In genomic region chr10:88594482-88594881, GRCh38 we compare ENCODE assay signal across 22 cellular contexts. TPM values are rescaled to one million over a fixed set of nuclear protein-coding genes. Genes with fewer than 3 reads are reported as not detected.
DNase-seq lines count a peak whose midpoint lies in the region; ATAC-seq, FAIRE-seq and TF ChIP-seq lines count a peak whose summit lies in the region.
"Had no signal": no experiment of that assay in that cellular context is flagged by ENCODE, and none has a peak within 500 bp of the region (broad histone marks: within the 10 kb centered on the region; RNA-seq: fewer than 3 reads in every experiment).

No MANE protein-coding gene starts in this region.

- POLR2A ChIA-PET in A549 (lab: Yijun Ruan, JAX) = no interaction called here
- POLR2A ChIA-PET in IMR-90 (lab: Charles Lee; ENCODE audit: unreplicated experiment) = no interaction called here

- peak overlapping the region; percentile 65 for H3K27ac Mint-ChIP-seq in activated T-cell treated with anti-CD3 and anti-CD28 coated beads, Interleukin-2, amount 50 U/mL, for 72 hours
- H3K27ac Mint-ChIP-seq: B cell; CD4-positive, alpha-beta T cell; CD8-positive, alpha-beta T cell had no signal

- TF ChIP-seq CTCF in A549 (IDR thresholded peaks at IDR 0.05) = no peak
- no peak for TF ChIP-seq CTCF in IMR-90 (conservative IDR thresholded peaks at IDR 0.05; ENCODE audit: low read depth, low read length)

- no peak overlapping the region for H3K56ac ChIP-seq in IMR-90 (ENCODE audit: extremely low read depth, insufficient read depth, low read length)

- no peak overlapping the region for H3K4ac ChIP-seq in IMR-90 (ENCODE audit: low read depth, low read length)

- no peak for TF ChIP-seq POLR2A in A549 (IDR thresholded peaks at IDR 0.05; ENCODE audit: low read length)
- no peak for TF ChIP-seq POLR2A in IMR-90 (IDR thresholded peaks at IDR 0.05; ENCODE audit: low read depth, low read length)

- no peak overlapping the region for H2AK9ac ChIP-seq in IMR-90 (replicated peaks; ENCODE audit: low read depth, low read length, poor library complexity)

- no peak overlapping the region for H4K91ac ChIP-seq in IMR-90 (ENCODE audit: insufficient read depth, low read depth, low read length)

- no peak overlapping the region for H2AK5ac ChIP-seq in IMR-90 (ENCODE audit: low read depth, low read length)

- dilution Hi-C loops in IMR-90 (cut with HindIII; ENCODE audit: low sequenced_read_pairs, unreplicated experiment) = no loop called here

- no peaks in the 10 kb centered on the region for H3K79me1 ChIP-seq in IMR-90 (ENCODE audit: low read depth in 1 of 2, low read length in 2 of 2)

- H3K4me3 Mint-ChIP-seq in activated T-cell treated with anti-CD3 and anti-CD28 coated beads, Interleukin-2, amount 50 U/mL, for 72 hours = no peak overlapping the region
- H3K4me3 Mint-ChIP-seq: B cell; CD4-positive, alpha-beta T cell; CD8-positive, alpha-beta T cell had no signal

- H3K9me3 ChIP-seq in A549 (no peaks in the 10 kb centered on the region), IMR-90 (ENCODE audit: control insufficient read depth, insufficient read depth, low read length) (no peaks in the 10 kb centered on the region)
- H3K9me3 ChIP-seq: BLaER1 treated with 17β-estradiol and CSF1 and Interleukin-3, amounts not matched to agents 10 nM and 100 nM; Caco-2 had no signal

- CTCF ChIA-PET in A549 (lab: Yijun Ruan, JAX) = interaction anchor here (1.8 kb wide), 1 partner anchor 12 kb away, joined by 6 read pairs; the partner anchor contains the start of gene RNLS
- CTCF ChIA-PET in IMR-90 (lab: Yijun Ruan, JAX) = interaction anchor here (3.3 kb wide), 1 partner anchor 12 kb away, joined by 13 read pairs; the partner anchor contains the start of gene RNLS

- H2BK15ac ChIP-seq in IMR-90 (ENCODE audit: low read depth, low read length) = no peak overlapping the region

- 97% methylated on average over 1 of the region's 1 CpG for WGBS in A549 (ENCODE audit: missing lambda C conversion rate)
- no CpG with 5 or more reads among the region's 1 CpG for WGBS in IMR-90 (ENCODE audit: extremely low coverage in 2 of 2, insufficient read length in 1 of 2), 2 experiments

- H3K18ac ChIP-seq in IMR-90 (ENCODE audit: low read depth, low read length) = no peak overlapping the region

- no peak overlapping the region for H2BK20ac ChIP-seq in IMR-90 (ENCODE audit: low read depth, low read length)

- H4K20me1 ChIP-seq in IMR-90 (ENCODE audit: insufficient read depth, low read length) = no peaks in the 10 kb centered on the region
- H4K20me1 ChIP-seq: BLaER1 treated with 17β-estradiol and CSF1 and Interleukin-3, amounts not matched to agents 10 nM and 100 nM had no signal

- peaks cover 11% of the 10 kb centered on the region; the same call in 2 of the 3 replicates for H3K4me1 ChIP-seq in A549
- H3K4me1 ChIP-seq in IMR-90 (ENCODE audit: control insufficient read depth, insufficient read depth, low read length) = no peaks in the 10 kb centered on the region
- H3K4me1 ChIP-seq: Caco-2 had no signal

- H3K27ac ChIP-seq in A549 = no peak overlapping the region
- H3K27ac ChIP-seq in IMR-90 (ENCODE audit: insufficient read depth, low read length) = no peak overlapping the region
- H3K27ac ChIP-seq: BLaER1 treated with 17β-estradiol and CSF1 and Interleukin-3, amounts not matched to agents 10 nM and 100 nM; C4-2B had no signal

- H3K27me3 Mint-ChIP-seq in activated T-cell treated with anti-CD3 and anti-CD28 coated beads, Interleukin-2, amount 50 U/mL, for 72 hours (ENCODE audit: low read depth) = no peaks in the 10 kb centered on the region
- H3K27me3 Mint-ChIP-seq: B cell had no signal

- no TSS peak for BruUV-seq in IMR-90 (replicated peaks; lab: Mats Ljungman, UMichigan)

- H2BK5ac ChIP-seq in IMR-90 (ENCODE audit: low read depth, low read length, poor library complexity, severe bottlenecking) = no peak overlapping the region

- H4K5ac ChIP-seq in IMR-90 (ENCODE audit: low read depth, low read length) = no peak overlapping the region

- H3K4me2 ChIP-seq in A549 = no peak overlapping the region
- no peak overlapping the region for H3K4me2 ChIP-seq in IMR-90 (ENCODE audit: low read depth, low read length)
- H3K4me2 ChIP-seq: BLaER1 treated with 17β-estradiol and CSF1 and Interleukin-3, amounts not matched to agents 10 nM and 100 nM had no signal

- no peak overlapping the region for H3K4me3 ChIP-seq in A549
- no peak overlapping the region for H3K4me3 ChIP-seq in IMR-90 (ENCODE audit: insufficient read depth, low read depth, low read length)
- H3K4me3 ChIP-seq: BLaER1 treated with 17β-estradiol and CSF1 and Interleukin-3, amounts not matched to agents 10 nM and 100 nM; GM12878 had no signal

- no peak for ATAC-seq in activated T-cell treated with anti-CD3 and anti-CD28 coated beads, Interleukin-2, amount 50 U/mL, for 72 hours (replicated peaks in 1 of 2)
- ATAC-seq in A549 = no peak
- ATAC-seq in IMR-90 (ENCODE audit: low read depth) = no peak
- ATAC-seq: CD8-positive, alpha-beta T cell; GM12878 had no signal

- no peak overlapping the region for H3K23ac ChIP-seq in IMR-90 (ENCODE audit: low read depth, low read length)

- H3K14ac ChIP-seq in IMR-90 (replicated peaks; ENCODE audit: low read depth, low read length) = no peak overlapping the region

- no peaks in the 10 kb centered on the region for H3K27me3 ChIP-seq in IMR-90 (ENCODE audit: control insufficient read depth, insufficient read depth, low read length)
- H3K27me3 ChIP-seq: BLaER1 treated with 17β-estradiol and CSF1 and Interleukin-3, amounts not matched to agents 10 nM and 100 nM had no signal

- H2BK120ac ChIP-seq in IMR-90 (ENCODE audit: low read depth, low read length) = no peak overlapping the region

- no peak overlapping the region for H3K9ac ChIP-seq in IMR-90 (ENCODE audit: low read depth, low read length)
- H3K9ac ChIP-seq: BLaER1 treated with 17β-estradiol and CSF1 and Interleukin-3, amounts not matched to agents 10 nM and 100 nM had no signal

- H3K9me3 Mint-ChIP-seq in activated T-cell treated with anti-CD3 and anti-CD28 coated beads, Interleukin-2, amount 50 U/mL, for 72 hours = no peaks in the 10 kb centered on the region
- H3K9me3 Mint-ChIP-seq: CD4-positive, alpha-beta T cell; CD8-positive, alpha-beta T cell had no signal

- FAIRE-seq in A549 (lab: Jason Lieb, UNC) = no peak
- FAIRE-seq: A204.1, D721Med, GM12878, GM12892, GM18507 had no signal

- H3K9me1 ChIP-seq in IMR-90 (ENCODE audit: insufficient read depth, low read length) = no peaks in the 10 kb centered on the region

- TF ChIP-seq RAD21 in A549 (conservative IDR thresholded peaks at IDR 0.05 in 1 of 2, IDR thresholded peaks at IDR 0.05 in 1 of 2) (no peak), IMR-90 (IDR thresholded peaks at IDR 0.05; ENCODE audit: low read length) (no peak)

- DNase-seq in activated T-cell treated with anti-CD3 and anti-CD28 coated beads, Interleukin-2, amount 50 U/mL, for 72 hours = no peak
- DNase-seq in activated T-cell treated with anti-CD3 and anti-CD28 coated beads, Interleukin-2, amount 50 U/mL, for 48 hours = no peak
- DNase-seq in A549 (ENCODE audit: low read depth in 1 of 2, low spot score in 1 of 2) (no peak), IMR-90 (no peak), G401 (ENCODE audit: low spot score) (no peak)
- DNase-seq: 8988T; AML-193; Caco-2; Calu3; CD4-positive, alpha-beta T cell; CD8-positive, alpha-beta T cell; DMS79 treated with DMSO at 0.1 percent for 48 hours; GDM1 had no signal

- H3K4me1 Mint-ChIP-seq in activated T-cell treated with anti-CD3 and anti-CD28 coated beads, Interleukin-2, amount 50 U/mL, for 72 hours (ENCODE audit: low read depth) = peaks cover 12% of the 10 kb centered on the region

- no peaks in the 10 kb centered on the region for H3K36me3 ChIP-seq in IMR-90 (ENCODE audit: control insufficient read depth, insufficient read depth, low read length)
- H3K36me3 ChIP-seq: BLaER1 treated with 17β-estradiol and CSF1 and Interleukin-3, amounts not matched to agents 10 nM and 100 nM had no signal

- in situ Hi-C loops in IMR-90 (cut with MboI; ENCODE audit: low sequenced_read_pairs) = no loop called here
- in situ Hi-C loops in G401 (cut with HindIII; ENCODE audit: low sequenced_read_pairs) = no loop called here

- no peak for TF ChIP-seq EP300 in A549 (IDR thresholded peaks at IDR 0.05)

- H4K8ac ChIP-seq in IMR-90 (ENCODE audit: low read depth in 2 of 2, low read length in 2 of 2) = no peak overlapping the region

- intact Hi-C loops in IMR-90 (cut with micrococcal nuclease) = loop anchor here (10.0 kb wide), 1 partner anchor 120 kb away; no protein-coding TSS in a partner anchor

- no peaks in the 10 kb centered on the region for H3K36me3 Mint-ChIP-seq in activated T-cell treated with anti-CD3 and anti-CD28 coated beads, Interleukin-2, amount 50 U/mL, for 72 hours (ENCODE audit: insufficient read depth in 2 of 2)
- H3K36me3 Mint-ChIP-seq: CD8-positive, alpha-beta T cell had no signal

- H2AFZ ChIP-seq in IMR-90 (replicated peaks; ENCODE audit: low read length, poor library complexity) = no peak overlapping the region

TF ChIP-seq in A549, 52 proteins besides CTCF, POLR2A, EP300 and RAD21 (continues in another document):
- TF ChIP-seq ZSCAN20 (CRISPR knock-in tag; IDR thresholded peaks at IDR 0.05) = no peak

TF ChIP-seq in IMR-90, 13 proteins besides CTCF, POLR2A, EP300 and RAD21 (continues in another document):
- no peak for TF ChIP-seq FOS (IDR thresholded peaks at IDR 0.05; ENCODE audit: low read depth, low read length)

RNA-seq across cellular contexts. Expression of gene LIPJ, which starts 7.9 kb away (rescaled TPM):
- not detected for total RNA-seq in activated T-cell treated with anti-CD3 and anti-CD28 coated beads, Interleukin-2, amount 50 U/mL, for 72 hours
- polyA plus RNA-seq in A549 (2011; rRNA removed) = not detected in 2 replicates
- not detected in 2 replicates for polyA plus RNA-seq in A549 (2012; cell fraction: cytosol; rRNA removed)
- not detected in 2 replicates for polyA plus RNA-seq in A549 (2012; cell fraction: nucleus; rRNA removed)
- polyA plus RNA-seq in A549 (2017; fragmentation: RNase III; extraction: RNeasy Plus Mini Kit Qiagen cat#74134 plus additional on column Dnase treatment) = not detected in 3 replicates
- polyA minus RNA-seq in A549 (2011; rRNA and poly(A)+ RNA removed) = not detected in 2 replicates
- not detected in 2 replicates for total RNA-seq in IMR-90 (2012; rRNA removed)
- polyA plus RNA-seq in IMR-90 (2012; rRNA removed) = not detected in 2 replicates
- not detected in 2 replicates for polyA plus RNA-seq in IMR-90 (2012; cell fraction: cytosol; rRNA removed)
- polyA plus RNA-seq in IMR-90 (2012; cell fraction: nucleus; rRNA removed; ENCODE audit: low replicate concordance) = not detected in 2 replicates
- not detected in 2 replicates for total RNA-seq in G401 (2014; rRNA removed; shearing (Covaris generic))
- total RNA-seq: Caco-2; Calu3; CD4-positive, alpha-beta T cell; CD8-positive, alpha-beta T cell had no signal
- polyA plus RNA-seq: BJ had no signal

RNA-seq across cellular contexts. Expression of gene RNLS, which starts 11.4 kb away (rescaled TPM):
- total RNA-seq in activated T-cell treated with anti-CD3 and anti-CD28 coated beads, Interleukin-2, amount 50 U/mL, for 72 hours = 1 to 10 TPM; 2.6 to 6.2 TPM
- polyA plus RNA-seq in A549 (2011; rRNA removed) (16.8 and 20.0 TPM in 2 replicates), A549 (2017; fragmentation: RNase III; extraction: RNeasy Plus Mini Kit Qiagen cat#74134 plus additional on column Dnase treatment) (11.7 to 13.2 TPM (median 11.7 TPM) in 3 replicates), IMR-90 (2012; rRNA removed) (4.0 and 4.5 TPM in 2 replicates)
- 9.6 and 11.7 TPM in 2 replicates for polyA plus RNA-seq in A549 (2012; cell fraction: cytosol; rRNA removed)
- polyA plus RNA-seq in A549 (2012; cell fraction: nucleus; rRNA removed) = 6.3 and 7.2 TPM in 2 replicates
- polyA minus RNA-seq in A549 (2011; rRNA and poly(A)+ RNA removed) = 9.7 and 14.0 TPM in 2 replicates
- 4.2 and 7.0 TPM in 2 replicates for total RNA-seq in IMR-90 (2012; rRNA removed)
- 3.2 and 4.8 TPM in 2 replicates for polyA plus RNA-seq in IMR-90 (2012; cell fraction: cytosol; rRNA removed)
- polyA plus RNA-seq in IMR-90 (2012; cell fraction: nucleus; rRNA removed; ENCODE audit: low replicate concordance) = 2.0 TPM in 2 replicates
- 1.8 and 2.0 TPM in 2 replicates for total RNA-seq in G401 (2014; rRNA removed; shearing (Covaris generic))
